ENCODE assay signal across 9 cellular contexts in genomic region chr3:36648241-36649034, GRCh38.
DNase-seq lines count a peak whose midpoint lies in the region; ATAC-seq, FAIRE-seq and TF ChIP-seq lines count a peak whose summit lies in the region.
"Had no signal": no experiment of that assay in that cellular context is flagged by ENCODE, and none has a peak within 500 bp of the region (broad histone marks: within the 10 kb centered on the region; RNA-seq: fewer than 3 reads in every experiment).

No MANE protein-coding gene starts in this region.

- ATAC-seq in GM21529 (IDR thresholded peaks at IDR 0.05; ENCODE audit: unreplicated experiment) = peak; percentile 87
- no peak for ATAC-seq in HepG2
- ATAC-seq in sciatic nerve = no peak

- in situ Hi-C loops in HepG2 (cut with HindIII; ENCODE audit: extremely low pct_ligation_motif_present, low pct_unique_long_range_greater_than_20kb) = no loop called here

- no peak for TF ChIP-seq POLR2A in HepG2 (IDR thresholded peaks at IDR 0.05; ENCODE audit: insufficient read depth in 1 of 2, low read depth in 2 of 2, low read length in 2 of 2)

- H3K36me3 ChIP-seq in effector memory CD4-positive, alpha-beta T cell (ENCODE audit: control insufficient read depth, insufficient read depth, low read length) = no peaks in the 10 kb centered on the region
- no peaks in the 10 kb centered on the region for H3K36me3 ChIP-seq in HepG2 (replicated peaks in 1 of 2; ENCODE audit: control insufficient read depth in 1 of 2, insufficient read depth in 2 of 2, low read length in 2 of 2)
- H3K36me3 ChIP-seq: colonic mucosa had no signal

- H3K27me3 ChIP-seq in effector memory CD4-positive, alpha-beta T cell (replicated peaks; ENCODE audit: control insufficient read depth, insufficient read depth, low read length, poor library complexity, severe bottlenecking) = peaks cover 2% of the 10 kb centered on the region
- H3K27me3 ChIP-seq in HepG2 (ENCODE audit: control insufficient read depth in 1 of 2, insufficient read depth in 2 of 2, low read length in 2 of 2) = no peaks in the 10 kb centered on the region
- H3K27me3 ChIP-seq: colonic mucosa had no signal

- no peak overlapping the region for H3K27ac ChIP-seq in effector memory CD4-positive, alpha-beta T cell (ENCODE audit: insufficient read depth, low read length, poor library complexity, severe bottlenecking)
- no peak overlapping the region for H3K27ac ChIP-seq in HepG2 (ENCODE audit: extremely low read length, insufficient read depth, low read length)
- H3K27ac ChIP-seq: colonic mucosa had no signal

- no peak for TF ChIP-seq CTCF in AG10803 (conservative IDR thresholded peaks at IDR 0.05; ENCODE audit: low read length)
- no peak for TF ChIP-seq CTCF in HepG2 (CRISPR knock-in tag; IDR thresholded peaks at IDR 0.05)

- H3K4me3 ChIP-seq in AG10803 (ENCODE audit: low read length) (no peak overlapping the region), HepG2 (replicated peaks in 1 of 3; ENCODE audit: insufficient read depth in 1 of 3, low read depth in 2 of 3, low read length in 3 of 3) (no peak overlapping the region)
- H3K4me3 ChIP-seq in effector memory CD4-positive, alpha-beta T cell (ENCODE audit: insufficient read depth, low read depth, low read length, poor library complexity, severe bottlenecking) = no peak overlapping the region
- H3K4me3 ChIP-seq: colonic mucosa had no signal

- TF ChIP-seq EP300 in HepG2 (IDR thresholded peaks at IDR 0.05; ENCODE audit: low read depth in 2 of 2, low read length in 2 of 2) (no peak), HepG2 (CRISPR knock-in tag; IDR thresholded peaks at IDR 0.05; ENCODE audit: borderline replicate concordance) (no peak)

- FAIRE-seq in HepG2 (lab: Jason Lieb, UNC) = no peak

- no peaks in the 10 kb centered on the region for H3K79me2 ChIP-seq in HepG2 (ENCODE audit: insufficient read depth, low read length)

- intact Hi-C loops in HepG2 (cut with micrococcal nuclease; ENCODE audit: unreplicated experiment) = no loop called here
- intact Hi-C loops in sciatic nerve (cut with DNase I) = no loop called here

- CTCF ChIA-PET in HepG2 (lab: Yijun Ruan, JAX; ENCODE audit: low intra/inter-chr PET ratio, low total read pairs) = no interaction called here

- H3K9me3 ChIP-seq in effector memory CD4-positive, alpha-beta T cell (ENCODE audit: control insufficient read depth, low read length) = no peaks in the 10 kb centered on the region
- H3K9me3 ChIP-seq in HepG2 (ENCODE audit: low read length) = no peaks in the 10 kb centered on the region
- H3K9me3 ChIP-seq: colonic mucosa had no signal

- no peaks in the 10 kb centered on the region for H4K20me1 ChIP-seq in HepG2 (ENCODE audit: insufficient read depth, low read length)

- no peaks in the 10 kb centered on the region for H3K4me1 ChIP-seq in effector memory CD4-positive, alpha-beta T cell (ENCODE audit: control insufficient read depth, insufficient read depth, low read length, poor library complexity, severe bottlenecking)
- no peaks in the 10 kb centered on the region for H3K4me1 ChIP-seq in HepG2 (ENCODE audit: insufficient read depth, low read length)
- H3K4me1 ChIP-seq: colonic mucosa had no signal

- no TSS peak for BruUV-seq in HepG2 (replicated peaks; lab: Mats Ljungman, UMichigan)

- TF ChIP-seq RAD21 in HepG2 (CRISPR knock-in tag; IDR thresholded peaks at IDR 0.05) = no peak

- no peak overlapping the region for H3K9ac ChIP-seq in HepG2 (ENCODE audit: insufficient read depth, low read depth, low read length)

- POLR2A ChIA-PET in HepG2 (lab: Yijun Ruan, JAX) = no interaction called here

- WGBS in HepG2 (ENCODE audit: low lambda C conversion rate) = under 1% methylated on average over 5 of the region's 5 CpGs

- no peak overlapping the region for H2AFZ ChIP-seq in HepG2 (ENCODE audit: low read length)

- no peak overlapping the region for H3K4me2 ChIP-seq in HepG2 (ENCODE audit: low read depth, low read length)

- DNase-seq in AG10803 (ENCODE audit: low read depth) = peak; percentile 99
- peak; percentile 1 for DNase-seq in HT-29 (ENCODE audit: low spot score)
- DNase-seq in fibroblast of gingiva (ENCODE audit: low read depth) = peak; percentile 89
- no peak for DNase-seq in effector memory CD4-positive, alpha-beta T cell
- DNase-seq in HepG2 (ENCODE audit: low spot score) = no peak
- DNase-seq in NCI-H2107 treated with DMSO at 0.1 percent for 48 hours (lab: John Stamatoyannopoulos, UW; ENCODE audit: unreplicated experiment) = no peak
- no peak for DNase-seq in sciatic nerve (ENCODE audit: low spot score)
- DNase-seq: colonic mucosa had no signal

TF ChIP-seq in HepG2, 621 proteins besides CTCF, POLR2A, EP300 and RAD21:
- no peak for TF ChIP-seq SOX6 (IDR thresholded peaks at IDR 0.05)
- TF ChIP-seq SOX6 (CRISPR knock-in tag; IDR thresholded peaks at IDR 0.05) = no peak
- TF ChIP-seq ZNF3 (CRISPR knock-in tag; IDR thresholded peaks at IDR 0.05) = no peak
- TF ChIP-seq ZSCAN21 (CRISPR knock-in tag; IDR thresholded peaks at IDR 0.05; ENCODE audit: borderline replicate concordance) = no peak
- no peak for TF ChIP-seq ATRX (CRISPR knock-in tag; IDR thresholded peaks at IDR 0.05; ENCODE audit: borderline replicate concordance)
- no peak for TF ChIP-seq ZNF24 (IDR thresholded peaks at IDR 0.05)
- no peak for TF ChIP-seq MTA3 (CRISPR knock-in tag; IDR thresholded peaks at IDR 0.05)
- TF ChIP-seq ZNF34 (CRISPR knock-in tag; IDR thresholded peaks at IDR 0.05; ENCODE audit: borderline replicate concordance) = no peak
- TF ChIP-seq ZNF550 (CRISPR knock-in tag; IDR thresholded peaks at IDR 0.05; ENCODE audit: borderline replicate concordance) = no peak
- no peak for TF ChIP-seq ZNF703 (CRISPR knock-in tag; IDR thresholded peaks at IDR 0.05; ENCODE audit: borderline replicate concordance)
- no peak for TF ChIP-seq KDM6A (CRISPR knock-in tag; IDR thresholded peaks at IDR 0.05; ENCODE audit: low read depth)
- TF ChIP-seq FOXO4 (CRISPR knock-in tag; conservative IDR thresholded peaks at IDR 0.05) = no peak
- TF ChIP-seq ZNF225 (CRISPR knock-in tag; IDR thresholded peaks at IDR 0.05) = no peak
- TF ChIP-seq NR2C2 (CRISPR knock-in tag; IDR thresholded peaks at IDR 0.05; ENCODE audit: borderline replicate concordance) = no peak
- TF ChIP-seq ZNF235 (CRISPR knock-in tag; IDR thresholded peaks at IDR 0.05; ENCODE audit: borderline replicate concordance) = no peak
- no peak for TF ChIP-seq ZEB1 (IDR thresholded peaks at IDR 0.05; ENCODE audit: insufficient replicate concordance, low read depth)
- no peak for TF ChIP-seq ZNF292 (CRISPR knock-in tag; IDR thresholded peaks at IDR 0.05; ENCODE audit: borderline replicate concordance, low read depth)
- no peak for TF ChIP-seq ZNF83 (CRISPR knock-in tag; IDR thresholded peaks at IDR 0.05; ENCODE audit: borderline replicate concordance)

Comparison
In these comparisons a context has a peak if more than half of its experiments do, and no peak if none do; other contexts are left out.
1. DNase-seq: peak in AG10803 (single experiment), HT-29 (single experiment) and fibroblast of gingiva (single experiment); none in effector memory CD4-positive, alpha-beta T cell (0 of 3), HepG2 (single experiment), NCI-H2107 treated with DMSO at 0.1 percent for 48 hours (single experiment) and sciatic nerve (single experiment).